Comparison of ENCODE assay signal across 8 cellular contexts in genomic region chr21:35932232-35932911, GRCh38.
DNase-seq lines count a peak whose midpoint lies in the region; ATAC-seq and TF ChIP-seq lines count a peak whose summit lies in the region.

No MANE protein-coding gene starts in this region.

- H2AFZ ChIP-seq in SU-DHL-6 (ENCODE audit: low read depth, low read length, severe bottlenecking) (no peak overlapping the region), parathyroid adenoma (no peak overlapping the region)

- H3K27me3 ChIP-seq in DOHH2 (ENCODE audit: control insufficient read depth, low read length) (no peaks in the 10 kb centered on the region), SU-DHL-6 (ENCODE audit: low read length) (no peaks in the 10 kb centered on the region), parathyroid adenoma (ENCODE audit: control insufficient read depth, insufficient read depth, low read length) (no peaks in the 10 kb centered on the region)

- H3K79me2 ChIP-seq in DOHH2 (ENCODE audit: control insufficient read depth, low read length), result no peaks in the 10 kb centered on the region
- H3K79me2 ChIP-seq in SU-DHL-6 (ENCODE audit: insufficient read depth, low read length), result no peaks in the 10 kb centered on the region
- no peaks in the 10 kb centered on the region for H3K79me2 ChIP-seq in parathyroid adenoma

- peak; percentile 85 for ATAC-seq in GM19463 (IDR thresholded peaks at IDR 0.05; ENCODE audit: unreplicated experiment)
- ATAC-seq in GM18520 (IDR thresholded peaks at IDR 0.05; ENCODE audit: unreplicated experiment), result no peak

- no peak for TF ChIP-seq CTCF in DOHH2 (IDR thresholded peaks at IDR 0.05; ENCODE audit: low read depth, low read length, poor library complexity, severe bottlenecking)
- no peak for TF ChIP-seq CTCF in SU-DHL-6 (IDR thresholded peaks at IDR 0.05; ENCODE audit: insufficient read depth, low read length, poor library complexity, severe bottlenecking)
- TF ChIP-seq CTCF in fibroblast of mammary gland (conservative IDR thresholded peaks at IDR 0.05; ENCODE audit: control insufficient read depth, insufficient read depth, low read depth, low read length), result no peak
- no peak for TF ChIP-seq CTCF in parathyroid adenoma (IDR thresholded peaks at IDR 0.05)

- H3K27ac ChIP-seq in DOHH2 (ENCODE audit: low read depth, low read length) (peak overlapping the region; percentile 76), SU-DHL-6 (ENCODE audit: low read depth, low read length) (no peak overlapping the region), parathyroid adenoma (peak overlapping the region; percentile 19)

- H3K4me1 ChIP-seq in DOHH2 (ENCODE audit: control insufficient read depth, low read length) (peaks cover 28% of the 10 kb centered on the region), parathyroid adenoma (no peaks in the 10 kb centered on the region)

- H3K9me3 ChIP-seq in DOHH2 (ENCODE audit: control insufficient read depth, insufficient read depth, low read length), result no peaks in the 10 kb centered on the region
- H3K9me3 ChIP-seq in SU-DHL-6 (ENCODE audit: insufficient read depth, low read length), result no peaks in the 10 kb centered on the region
- no peaks in the 10 kb centered on the region for H3K9me3 ChIP-seq in parathyroid adenoma (ENCODE audit: control insufficient read depth, low read length)

- peak; percentile 96 for DNase-seq in HT1080 (ENCODE audit: low read depth)
- DNase-seq in fibroblast of mammary gland (ENCODE audit: low read depth), result peak; percentile 99
- DNase-seq in SK-N-DZ (ENCODE audit: low spot score), result no peak

- H4K20me1 ChIP-seq in DOHH2 (ENCODE audit: control insufficient read depth, insufficient read depth, low read depth, low read length) (no peaks in the 10 kb centered on the region), SU-DHL-6 (ENCODE audit: low read depth, low read length) (no peaks in the 10 kb centered on the region)

- no peaks in the 10 kb centered on the region for H3K9me2 ChIP-seq in DOHH2 (replicated peaks; ENCODE audit: control insufficient read depth, low read length)
- no peaks in the 10 kb centered on the region for H3K9me2 ChIP-seq in SU-DHL-6 (replicated peaks; ENCODE audit: insufficient read depth, low read length)

- H3K9ac ChIP-seq in SU-DHL-6 (ENCODE audit: low read length) (no peak overlapping the region), parathyroid adenoma (no peak overlapping the region)

- peak overlapping the region; percentile 40 for H3K4me3 ChIP-seq in DOHH2 (ENCODE audit: low read length)
- H3K4me3 ChIP-seq in SU-DHL-6 (ENCODE audit: insufficient read depth, low read length, poor library complexity, severe bottlenecking), result no peak overlapping the region
- no peak overlapping the region for H3K4me3 ChIP-seq in fibroblast of mammary gland (ENCODE audit: control insufficient read depth, low read depth, low read length)
- H3K4me3 ChIP-seq in parathyroid adenoma (ENCODE audit: low read depth, low read length), result no peak overlapping the region

- H3K4me2 ChIP-seq in DOHH2 (ENCODE audit: low read length) (peak overlapping the region; percentile 58), SU-DHL-6 (ENCODE audit: low read depth, low read length, poor library complexity, severe bottlenecking) (peak overlapping the region; percentile 9), parathyroid adenoma (ENCODE audit: low read length) (no peak overlapping the region)

- H3F3A ChIP-seq in DOHH2 (ENCODE audit: control insufficient read depth, insufficient read depth) (peaks cover 15% of the 10 kb centered on the region), SU-DHL-6 (ENCODE audit: insufficient read depth) (no peaks in the 10 kb centered on the region; the same call in 1 of the 2 replicates)

- H3K36me3 ChIP-seq in DOHH2 (ENCODE audit: control insufficient read depth, low read length) (no peaks in the 10 kb centered on the region), SU-DHL-6 (ENCODE audit: low read length) (no peaks in the 10 kb centered on the region), parathyroid adenoma (ENCODE audit: control insufficient read depth, insufficient read depth, low read length) (no peaks in the 10 kb centered on the region)
